In genomic region chr21:22575165-22575584, GRCh38 we compare ENCODE assay signal across 9 cellular contexts.
DNase-seq lines count a peak whose midpoint lies in the region; ATAC-seq and TF ChIP-seq lines count a peak whose summit lies in the region.
"Had no signal": no experiment of that assay in that cellular context is flagged by ENCODE, and none has a peak within 500 bp of the region (broad histone marks: within the 10 kb centered on the region; RNA-seq: fewer than 3 reads in every experiment).

No MANE protein-coding gene starts in this region.

- no peak overlapping the region for H3K4me3 Mint-ChIP-seq in CD4-positive, alpha-beta T cell

- no peaks in the 10 kb centered on the region for H3K36me3 Mint-ChIP-seq in CD4-positive, alpha-beta T cell (ENCODE audit: low read depth)

- H3K79me2 ChIP-seq in PC-3 (ENCODE audit: low read length), result no peaks in the 10 kb centered on the region

- TF ChIP-seq CTCF in CD4-positive, alpha-beta T cell (IDR thresholded peaks at IDR 0.05), result no peak
- TF ChIP-seq CTCF in LNCAP (IDR thresholded peaks at IDR 0.05) (peak; percentile 45; the same call in 1 of the 2 replicates), PC-3 (conservative IDR thresholded peaks at IDR 0.05; ENCODE audit: low read depth, low read length) (peak; percentile 75), ascending aorta (IDR thresholded peaks at IDR 0.05) (peak in 1 of 3 experiments; percentile 9)

- no peaks in the 10 kb centered on the region for H3K27me3 ChIP-seq in CD4-positive, alpha-beta T cell (ENCODE audit: control insufficient read depth, insufficient read depth, low read length)
- H3K27me3 ChIP-seq in PC-3 (ENCODE audit: low read length), result no peaks in the 10 kb centered on the region
- H3K27me3 ChIP-seq in ascending aorta, result no peaks in the 10 kb centered on the region

- no peaks in the 10 kb centered on the region for H3K9me3 Mint-ChIP-seq in CD4-positive, alpha-beta T cell

- peak overlapping the region; percentile 43 for H3K4me3 ChIP-seq in PC-3 (ENCODE audit: low read length)
- H3K4me3 ChIP-seq in ascending aorta, result no peak overlapping the region

- intact Hi-C loops in CD4-positive, alpha-beta T cell (cut with DNase I, micrococcal nuclease), result no loop called here
- intact Hi-C loops in PC-3 (cut with micrococcal nuclease) (loop anchor here (2.0 to 10.0 kb wide), 4 partner anchors 218 to 817 kb away; no protein-coding TSS in a partner anchor), ascending aorta (cut with DNase I) (no loop called here)

- no TSS peak for BruUV-seq in PC-3 (replicated peaks; lab: Mats Ljungman, UMichigan)

- no peaks in the 10 kb centered on the region for H3F3A ChIP-seq in PC-3 (ENCODE audit: low read length, unreplicated experiment)

- CTCF ChIA-PET in CD4-positive, alpha-beta T cell (lab: Charles Lee), result interaction anchor here (0.5 kb wide), 1 partner anchor 13 kb away, joined by 3 read pairs; no protein-coding TSS in a partner anchor
- CTCF ChIA-PET in PC-3 (lab: Charles Lee), result interaction anchor here (0.5 to 1.0 kb wide), 5 partner anchors 42 to 443 kb away, joined by 3 to 4 read pairs (median 3); no protein-coding TSS in a partner anchor

- POLR2A ChIA-PET in CD4-positive, alpha-beta T cell (lab: Charles Lee), result no interaction called here
- POLR2A ChIA-PET in PC-3 (lab: Charles Lee; ENCODE audit: unreplicated experiment), result no interaction called here

- H3K9me3 ChIP-seq in CD4-positive, alpha-beta T cell (ENCODE audit: control insufficient read depth, low read length), result no peaks in the 10 kb centered on the region
- H3K9me3 ChIP-seq in PC-3 (ENCODE audit: low read length) (no peaks in the 10 kb centered on the region), ascending aorta (no peaks in the 10 kb centered on the region)

- H3K36me3 ChIP-seq in PC-3 (ENCODE audit: low read depth, low read length) (no peaks in the 10 kb centered on the region), ascending aorta (no peaks in the 10 kb centered on the region)

- peaks cover 5% of the 10 kb centered on the region for H3K4me1 Mint-ChIP-seq in CD4-positive, alpha-beta T cell (ENCODE audit: low read depth)

- peak overlapping the region; percentile 57 for H3K4me2 ChIP-seq in PC-3 (ENCODE audit: low read length)

- no peak for DNase-seq in CD4-positive, alpha-beta T cell
- peak; percentile 47 for DNase-seq in PC-3
- peak; percentile 32 for DNase-seq in iPS-NIHi11 (ENCODE audit: low spot score)
- no peak for DNase-seq in activated CD4-positive, alpha-beta T cell treated with anti-CD3 and anti-CD28 coated beads, Interleukin-2, amount 50 U/mL, for 1 hour
- DNase-seq in activated CD8-positive, alpha-beta memory T cell treated with anti-CD3 and anti-CD28 coated beads, Interleukin-2, amount 50 U/mL, for 48 hours, result no peak
- DNase-seq in ascending aorta (ENCODE audit: low spot score in 2 of 2), result no peak

- no peaks in the 10 kb centered on the region for H3K9me2 ChIP-seq in PC-3 (replicated peaks; ENCODE audit: low read length)

- ATAC-seq in CD4-positive, alpha-beta T cell (ENCODE audit: poor library complexity), result peak; percentile 17
- ATAC-seq in PC-3 (peak; percentile 85), GM18867 (IDR thresholded peaks at IDR 0.05; ENCODE audit: unreplicated experiment) (no peak)
- ATAC-seq: Right ventricle myocardium inferior had no signal

- no peak overlapping the region for H3K27ac ChIP-seq in CD4-positive, alpha-beta T cell (ENCODE audit: low read depth, low read length)
- H3K27ac ChIP-seq in PC-3 (ENCODE audit: low read length) (no peak overlapping the region), ascending aorta (no peak overlapping the region)

- H3K27me3 Mint-ChIP-seq in CD4-positive, alpha-beta T cell, result no peaks in the 10 kb centered on the region

- no peak overlapping the region for H3K27ac Mint-ChIP-seq in CD4-positive, alpha-beta T cell

- H3K9ac ChIP-seq in PC-3 (ENCODE audit: low read length), result 0 out of 2 replicates have a peak overlapping the region, but pooled peaks have one; percentile 0

- no peaks in the 10 kb centered on the region for H4K20me1 ChIP-seq in PC-3 (ENCODE audit: low read length)

- H2AFZ ChIP-seq in PC-3 (ENCODE audit: low read length), result peak overlapping the region; percentile 86

- H3K4me1 ChIP-seq in PC-3 (ENCODE audit: insufficient read depth, low read length) (no peaks in the 10 kb centered on the region), ascending aorta (no peaks in the 10 kb centered on the region)

Comparison
In these comparisons a context has a peak if more than half of its experiments do, and no peak if none do; other contexts are left out.
1. DNase-seq: peak in PC-3 (single experiment) and iPS-NIHi11 (single experiment); none in CD4-positive, alpha-beta T cell (0 of 10), activated CD4-positive, alpha-beta T cell treated with anti-CD3 and anti-CD28 coated beads, Interleukin-2, amount 50 U/mL, for 1 hour (single experiment), activated CD8-positive, alpha-beta memory T cell treated with anti-CD3 and anti-CD28 coated beads, Interleukin-2, amount 50 U/mL, for 48 hours (single experiment) and ascending aorta (0 of 2).